In the genomic region with DNA sequence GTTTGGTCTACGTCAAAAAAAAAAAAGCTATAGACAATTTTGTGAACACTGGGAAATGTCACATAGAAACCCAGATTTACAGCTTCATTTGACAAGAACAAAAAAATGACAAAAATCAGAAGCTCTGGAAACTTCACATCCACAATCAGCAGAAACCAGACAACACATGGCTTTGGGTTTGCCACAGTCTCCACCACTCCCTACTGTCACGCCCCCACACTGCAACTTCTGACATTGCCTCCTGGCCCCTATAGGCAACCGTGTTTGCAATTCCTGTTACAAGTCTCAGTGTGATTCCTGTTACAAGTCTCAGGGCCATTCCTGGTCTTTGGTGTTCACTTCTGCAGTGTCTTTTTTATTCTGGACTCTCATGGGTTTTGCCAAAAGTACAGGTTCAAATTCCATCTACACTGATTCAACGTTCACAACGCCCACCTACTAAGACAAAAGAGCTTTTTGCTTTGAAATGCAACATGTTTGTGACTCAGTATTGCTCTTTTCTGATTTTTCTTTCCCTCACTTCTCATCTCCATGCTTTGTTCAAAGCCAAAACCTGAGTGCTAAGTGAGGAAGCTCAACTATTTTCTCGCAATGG, we compare ENCODE assay signal across 16 cellular contexts. TPM values are rescaled to one million over a fixed set of nuclear protein-coding genes. Genes with fewer than 3 reads are reported as not detected.
DNase-seq lines count a peak whose midpoint lies in the region; ATAC-seq and TF ChIP-seq lines count a peak whose summit lies in the region.
"Had no signal": no experiment of that assay in that cellular context is flagged by ENCODE, and none has a peak within 500 bp of the region (broad histone marks: within the 10 kb centered on the region; RNA-seq: fewer than 3 reads in every experiment).

No MANE protein-coding gene starts in this region.

- no peak for TF ChIP-seq RAD21 in liver (IDR thresholded peaks at IDR 0.05)

- H3K9me3 Mint-ChIP-seq in activated T-helper 17 cell treated with anti-CD3 and anti-CD28 coated beads, Interleukin-2, amount 50 U/mL, for 72 hours, result no peaks in the 10 kb centered on the region
- peaks cover 0 to 1% of the 10 kb centered on the region in 2 donors for H3K9me3 Mint-ChIP-seq in stimulated activated naive B cell treated with anti-CD40 and anti-IgM and Interleukin-4, amounts not matched to agents 10 μg/mL and 1 μg/mL and 100 μg/mL, for 72 hours
- H3K9me3 Mint-ChIP-seq: CD4-positive, alpha-beta memory T cell; HFFc6 had no signal

- H3K9me3 ChIP-seq in liver (ENCODE audit: control insufficient read depth in 4 of 4, low read length in 3 of 4), result no peaks in the 10 kb centered on the region
- H3K9me3 ChIP-seq: BE2C, HAP-1 had no signal

- H3K36me3 Mint-ChIP-seq in activated T-helper 17 cell treated with anti-CD3 and anti-CD28 coated beads, Interleukin-2, amount 50 U/mL, for 72 hours (ENCODE audit: low read depth), result no peaks in the 10 kb centered on the region
- H3K36me3 Mint-ChIP-seq in stimulated activated naive B cell treated with anti-CD40 and anti-IgM and Interleukin-4, amounts not matched to agents 10 μg/mL and 1 μg/mL and 100 μg/mL, for 72 hours, result no peaks in the 10 kb centered on the region
- H3K36me3 Mint-ChIP-seq: CD4-positive, alpha-beta memory T cell had no signal

- H3K36me3 ChIP-seq in liver (ENCODE audit: control insufficient read depth in 4 of 4, insufficient read depth in 3 of 4, low read depth in 1 of 4, low read length in 3 of 4) (no peaks in the 10 kb centered on the region), H7 (replicated peaks; ENCODE audit: control insufficient read depth, insufficient read depth, low read length) (no peaks in the 10 kb centered on the region)
- H3K36me3 ChIP-seq: HAP-1 had no signal

- H3K27me3 Mint-ChIP-seq in activated T-helper 17 cell treated with anti-CD3 and anti-CD28 coated beads, Interleukin-2, amount 50 U/mL, for 72 hours, result peaks cover 28% of the 10 kb centered on the region
- H3K27me3 Mint-ChIP-seq in stimulated activated naive B cell treated with anti-CD40 and anti-IgM and Interleukin-4, amounts not matched to agents 10 μg/mL and 1 μg/mL and 100 μg/mL, for 72 hours, result peaks cover 7 to 9% of the 10 kb centered on the region in 2 donors

- TF ChIP-seq CTCF in liver (IDR thresholded peaks at IDR 0.05; ENCODE audit: low read depth, low read length, missing input control), result no peak

- peaks cover 5% of the 10 kb centered on the region for H3K4me1 Mint-ChIP-seq in activated T-helper 17 cell treated with anti-CD3 and anti-CD28 coated beads, Interleukin-2, amount 50 U/mL, for 72 hours
- no peaks in the 10 kb centered on the region for H3K4me1 Mint-ChIP-seq in stimulated activated naive B cell treated with anti-CD40 and anti-IgM and Interleukin-4, amounts not matched to agents 10 μg/mL and 1 μg/mL and 100 μg/mL, for 72 hours
- H3K4me1 Mint-ChIP-seq: IgD-negative memory B cell had no signal

- no peaks in the 10 kb centered on the region for H3K27me3 ChIP-seq in liver (ENCODE audit: control insufficient read depth in 4 of 4, insufficient read depth in 4 of 4, low read length in 3 of 4)
- H3K27me3 ChIP-seq in H7 (ENCODE audit: control insufficient read depth, insufficient read depth, low read length), result no peaks in the 10 kb centered on the region
- H3K27me3 ChIP-seq: BE2C had no signal

- peaks cover 4 to 20% (median 13%) of the 10 kb centered on the region in 4 donors for H3K4me1 ChIP-seq in liver (ENCODE audit: control insufficient read depth in 4 of 4, insufficient read depth in 4 of 4, low read length in 3 of 4)
- H3K4me1 ChIP-seq: BE2C, HAP-1 had no signal

- no peak overlapping the region for H3K27ac Mint-ChIP-seq in activated T-helper 17 cell treated with anti-CD3 and anti-CD28 coated beads, Interleukin-2, amount 50 U/mL, for 72 hours
- H3K27ac Mint-ChIP-seq in stimulated activated naive B cell treated with anti-CD40 and anti-IgM and Interleukin-4, amounts not matched to agents 10 μg/mL and 1 μg/mL and 100 μg/mL, for 72 hours, result no peak overlapping the region
- H3K27ac Mint-ChIP-seq: CD4-positive, alpha-beta memory T cell; HFFc6 had no signal

- ATAC-seq in activated T-helper 17 cell treated with anti-CD3 and anti-CD28 coated beads, Interleukin-2, amount 50 U/mL, for 72 hours (replicated peaks), result peak; percentile 43
- no peak for ATAC-seq in HG03039 (IDR thresholded peaks at IDR 0.05; ENCODE audit: unreplicated experiment)
- ATAC-seq in stimulated activated naive B cell treated with anti-CD40 and anti-IgM and Interleukin-4, amounts not matched to agents 10 μg/mL and 1 μg/mL and 100 μg/mL, for 72 hours (replicated peaks), result no peak
- ATAC-seq: GM12878 had no signal

- 67% methylated on average over 6 of the region's 6 CpGs for WGBS in liver

- no peak overlapping the region for H3K4me3 Mint-ChIP-seq in activated T-helper 17 cell treated with anti-CD3 and anti-CD28 coated beads, Interleukin-2, amount 50 U/mL, for 72 hours
- H3K4me3 Mint-ChIP-seq in stimulated activated naive B cell treated with anti-CD40 and anti-IgM and Interleukin-4, amounts not matched to agents 10 μg/mL and 1 μg/mL and 100 μg/mL, for 72 hours, result no peak overlapping the region
- H3K4me3 Mint-ChIP-seq: CD4-positive, alpha-beta memory T cell; HFFc6; IgD-negative memory B cell had no signal

- H3K27ac ChIP-seq in cingulate gyrus (ENCODE audit: low read depth, low read length) (peak overlapping the region; percentile 35), liver (ENCODE audit: low read depth in 1 of 2, low read length in 2 of 2) (no peak overlapping the region), temporal lobe (ENCODE audit: low read depth, low read length) (peak overlapping the region; percentile 90)
- H3K27ac ChIP-seq: C4-2B had no signal

- no peak overlapping the region for H3K9ac ChIP-seq in liver (ENCODE audit: low read depth in 1 of 2, low read length in 2 of 2)

- H3K4me3 ChIP-seq in liver (ENCODE audit: low read depth in 1 of 3, low read length in 3 of 3), result no peak overlapping the region
- H3K4me3 ChIP-seq in H7 (ENCODE audit: insufficient read depth, low read depth, low read length), result no peak overlapping the region
- H3K4me3 ChIP-seq: GM12878, HAP-1 had no signal

- no peak for DNase-seq in H7
- no peak for DNase-seq in stimulated activated naive B cell treated with anti-CD40 and anti-IgM and Interleukin-4, amounts not matched to agents 10 μg/mL and 1 μg/mL and 100 μg/mL, for 72 hours
- DNase-seq: BE2C; CD4-positive, alpha-beta memory T cell; DMS79; GOT3; HFFc6 had no signal

TF ChIP-seq in liver, 16 proteins besides CTCF, POLR2A, EP300 and RAD21:
- no peak for TF ChIP-seq NR2F2 (IDR thresholded peaks at IDR 0.05)
- TF ChIP-seq HNF4A (conservative IDR thresholded peaks at IDR 0.05), result peak; percentile 71 to 73

RNA-seq across cellular contexts. Expression of a gene that starts 12.0 kb away (rescaled TPM):
- 1 to 10 TPM in 1 of 2 donors, not detected in 1; 1.5 TPM for total RNA-seq in activated T-helper 17 cell treated with anti-CD3 and anti-CD28 coated beads, Interleukin-2, amount 50 U/mL, for 72 hours
- total RNA-seq in liver (10 to 100 TPM in 1 of 2 donors, 1 to 10 TPM in 1; 6.4 to 22.7 TPM), temporal lobe (2.2 TPM)
- 10 to 100 TPM; 12.3 to 17.7 TPM for polyA plus RNA-seq in liver
- 8.7 and 8.8 TPM in 2 replicates for total RNA-seq in H7 (2014; rRNA removed; shearing (Covaris generic))
- total RNA-seq: CD4-positive, alpha-beta memory T cell had no signal
- polyA plus RNA-seq: CD4-positive, alpha-beta memory T cell; IgD-negative memory B cell had no signal

Comparison
In these comparisons a context has a peak if more than half of its experiments do, and no peak if none do; other contexts are left out.
1. H3K27ac ChIP-seq: peak in cingulate gyrus (single experiment) and temporal lobe (single experiment); none in liver (0 of 2).